29 cellular contexts compared by ENCODE assay signal in genomic region chr4:126065016-126065415, GRCh38.
"Had no signal": no experiment of that assay in that cellular context is flagged by ENCODE, and none has a peak within 500 bp of the region (broad histone marks: within the 10 kb centered on the region; RNA-seq: fewer than 3 reads in every experiment).

No MANE protein-coding gene starts in this region.

- H3K4me1 Mint-ChIP-seq: activated B cell treated with CpG ODN at 0.5 μM for 24 hours; activated naive CD4-positive, alpha-beta T cell treated with anti-CD3 and anti-CD28 coated beads, Interleukin-2, amount 50 U/mL, for 24 hours; activated naive CD8-positive, alpha-beta T cell treated with anti-CD3 and anti-CD28 coated beads for 36 hours; activated naive CD8-positive, alpha-beta T cell treated with anti-CD3 and anti-CD28 coated beads, Interleukin-2, amount 50 U/mL, for 24 hours; activated T-helper 17 cell treated with anti-CD3 and anti-CD28 coated beads, Interleukin-2, amount 50 U/mL, for 72 hours had no signal

- H3K9me3 ChIP-seq: adrenal gland, body of pancreas, esophagus squamous epithelium, gastroesophageal sphincter had no signal

- H3K27ac Mint-ChIP-seq: activated B cell treated with CpG ODN at 0.5 μM for 24 hours; activated CD8-positive, alpha-beta T cell treated with anti-CD3 and anti-CD28 coated beads for 36 hours; activated naive CD4-positive, alpha-beta T cell treated with anti-CD3 and anti-CD28 coated beads, Interleukin-2, amount 50 U/mL, for 24 hours; activated naive CD8-positive, alpha-beta T cell treated with anti-CD3 and anti-CD28 coated beads for 36 hours; activated naive CD8-positive, alpha-beta T cell treated with anti-CD3 and anti-CD28 coated beads, Interleukin-2, amount 50 U/mL, for 24 hours; activated T-helper 17 cell treated with anti-CD3 and anti-CD28 coated beads, Interleukin-2, amount 50 U/mL, for 72 hours; effector memory CD8-positive, alpha-beta T cell had no signal

- H3K27ac ChIP-seq: adrenal gland, body of pancreas, epithelial cell of prostate, esophagus squamous epithelium, gastroesophageal sphincter, VCaP had no signal

- H3K9me3 Mint-ChIP-seq: activated naive CD4-positive, alpha-beta T cell treated with anti-CD3 and anti-CD28 coated beads, Interleukin-2, amount 50 U/mL, for 24 hours; activated naive CD8-positive, alpha-beta T cell treated with anti-CD3 and anti-CD28 coated beads for 36 hours had no signal

- H3K27me3 ChIP-seq: adrenal gland, body of pancreas, esophagus squamous epithelium, gastroesophageal sphincter had no signal

- H3K4me1 ChIP-seq: adrenal gland, body of pancreas, gastroesophageal sphincter had no signal

- H3K4me3 ChIP-seq: adrenal gland, body of pancreas, esophagus squamous epithelium, gastroesophageal sphincter had no signal

- H3K36me3 Mint-ChIP-seq: activated naive CD4-positive, alpha-beta T cell treated with anti-CD3 and anti-CD28 coated beads, Interleukin-2, amount 50 U/mL, for 24 hours; activated naive CD8-positive, alpha-beta T cell treated with anti-CD3 and anti-CD28 coated beads for 36 hours had no signal

- H3K36me3 ChIP-seq: adrenal gland, esophagus squamous epithelium, gastroesophageal sphincter had no signal

- H3K27me3 Mint-ChIP-seq: activated B cell treated with CpG ODN at 0.5 μM for 24 hours; activated CD8-positive, alpha-beta T cell treated with anti-CD3 and anti-CD28 coated beads for 36 hours; activated naive CD4-positive, alpha-beta T cell treated with anti-CD3 and anti-CD28 coated beads, Interleukin-2, amount 50 U/mL, for 24 hours; activated naive CD8-positive, alpha-beta T cell treated with anti-CD3 and anti-CD28 coated beads for 36 hours; activated naive CD8-positive, alpha-beta T cell treated with anti-CD3 and anti-CD28 coated beads, Interleukin-2, amount 50 U/mL, for 24 hours; activated T-helper 17 cell treated with anti-CD3 and anti-CD28 coated beads, Interleukin-2, amount 50 U/mL, for 72 hours; effector memory CD8-positive, alpha-beta T cell had no signal

- H3K4me3 Mint-ChIP-seq: activated B cell treated with CpG ODN at 0.5 μM for 24 hours; activated CD8-positive, alpha-beta T cell treated with anti-CD3 and anti-CD28 coated beads for 36 hours; activated naive CD4-positive, alpha-beta T cell treated with anti-CD3 and anti-CD28 coated beads, Interleukin-2, amount 50 U/mL, for 24 hours; activated naive CD8-positive, alpha-beta T cell treated with anti-CD3 and anti-CD28 coated beads for 36 hours; activated naive CD8-positive, alpha-beta T cell treated with anti-CD3 and anti-CD28 coated beads, Interleukin-2, amount 50 U/mL, for 24 hours; activated T-cell treated with anti-CD3 and anti-CD28 coated beads, Interleukin-2, amount 50 U/mL, for 4 hours; activated T-helper 17 cell treated with anti-CD3 and anti-CD28 coated beads, Interleukin-2, amount 50 U/mL, for 72 hours; effector memory CD8-positive, alpha-beta T cell had no signal

- DNase-seq: activated B cell treated with CpG ODN at 0.5 μM for 24 hours; activated CD4-positive, alpha-beta T cell treated with anti-CD3 and anti-CD28 coated beads for 48 hours; activated CD4-positive, alpha-beta T cell treated with anti-CD3 and anti-CD28 coated beads, Interleukin-2, amount 50 U/mL, for 1 hour; activated CD4-positive, alpha-beta T cell treated with anti-CD3 and anti-CD28 coated beads, Interleukin-2, amount 50 U/mL, for 48 hours; activated CD8-positive, alpha-beta memory T cell treated with anti-CD3 and anti-CD28 coated beads for 24 hours; activated CD8-positive, alpha-beta T cell treated with anti-CD3 and anti-CD28 coated beads for 36 hours; activated effector memory CD4-positive, alpha-beta T cell treated with Interleukin-2 at 50 U/mL for 16 hours; activated gamma-delta T cell treated with Interleukin-2 at 50 U/mL for 16 hours; activated naive CD4-positive, alpha-beta T cell treated with Interleukin-2 at 50 U/mL for 16 hours; activated naive CD8-positive, alpha-beta T cell treated with anti-CD3 and anti-CD28 coated beads for 36 hours; activated naive CD8-positive, alpha-beta T cell treated with anti-CD3 and anti-CD28 coated beads, Interleukin-2, amount 50 U/mL, for 24 hours; activated T-cell treated with anti-CD3 and anti-CD28 coated beads, Interleukin-2, amount 50 U/mL, for 4 hours; adrenal gland; amygdala; aorta; body of pancreas; caudate nucleus; cortex of kidney; dermis blood vessel endothelial cell; effector CD4-positive, alpha-beta T cell; effector memory CD8-positive, alpha-beta T cell; esophagus squamous epithelium; foreskin melanocyte; T-helper 2 cell had no signal
